Comparison of ENCODE assay signal across 17 cellular contexts in genomic region chr13:99941911-99942310, GRCh38. TPM values are rescaled to one million over a fixed set of nuclear protein-coding genes. Genes with fewer than 3 reads are reported as not detected.
"Had no signal": no experiment of that assay in that cellular context is flagged by ENCODE, and none has a peak within 500 bp of the region (broad histone marks: within the 10 kb centered on the region; RNA-seq: fewer than 3 reads in every experiment).

No MANE protein-coding gene starts in this region.

- DNase-seq: KBM-7, MV-4-11, NCI-H1048, NCI-H1105, NCI-H1436 treated with DMSO at 0.1 percent for 48 hours, NCI-H1694, NCI-H187 treated with DMSO at 0.1 percent for 48 hours, NCI-H2171 treated with DMSO at 0.1 percent for 48 hours, NCI-H345, NCI-H446 treated with DMSO at 0.1 percent for 48 hours, NCI-H524, Right ventricle myocardium superior, RPMI8226, SIG-M5 had no signal

RNA-seq across cellular contexts. Expression of gene ZIC5, which starts 29.7 kb away (rescaled TPM):
- total RNA-seq: LHCN-M2, MCF 10A, Right ventricle myocardium superior, SJSA1 had no signal

RNA-seq across cellular contexts. Expression of gene ZIC2, which starts 39.7 kb away (rescaled TPM):
- total RNA-seq: LHCN-M2, Right ventricle myocardium superior had no signal
